1 cellular context compared by ENCODE assay signal in the genomic region with DNA sequence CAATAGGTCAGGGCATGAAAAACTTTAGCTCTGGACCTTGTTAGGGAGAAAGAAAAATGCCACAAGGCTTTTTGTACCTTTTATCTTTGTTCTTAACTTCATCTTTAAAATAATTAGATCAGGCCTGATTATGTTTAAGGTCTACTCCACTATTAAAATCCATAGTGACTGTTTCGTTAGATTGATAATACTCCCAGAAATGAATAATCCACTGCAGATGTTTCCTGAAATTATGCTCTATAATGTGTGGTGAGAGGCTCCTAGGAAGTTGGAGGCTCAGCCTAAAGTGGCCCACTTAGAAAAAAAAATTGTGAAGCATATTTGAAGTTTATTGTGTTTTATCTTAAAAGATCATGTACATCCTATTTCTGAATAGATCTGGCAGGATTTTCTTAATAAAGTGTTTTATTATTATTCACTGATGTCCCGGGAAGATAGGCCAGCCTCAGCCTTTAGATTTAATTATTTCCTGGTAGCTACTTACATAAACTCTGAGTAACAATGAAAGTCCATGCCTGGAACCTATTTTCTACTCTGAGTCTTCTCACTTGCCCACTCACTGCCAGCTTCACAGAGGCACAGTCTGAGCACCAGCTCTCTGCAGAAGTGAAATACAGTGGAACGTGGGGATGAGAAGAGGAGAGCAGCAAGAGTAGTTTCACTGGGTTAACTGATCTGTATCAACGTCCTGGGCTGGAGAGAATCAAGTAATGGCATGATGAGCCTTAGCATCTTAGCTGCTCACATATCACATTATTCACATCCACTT.
TF ChIP-seq lines count a peak whose summit lies in the region.

No MANE protein-coding gene starts in this region.

TF ChIP-seq in GM12878, 131 proteins besides CTCF, POLR2A, EP300 and RAD21 (continued from another document):
- TF ChIP-seq, protein P1, sequence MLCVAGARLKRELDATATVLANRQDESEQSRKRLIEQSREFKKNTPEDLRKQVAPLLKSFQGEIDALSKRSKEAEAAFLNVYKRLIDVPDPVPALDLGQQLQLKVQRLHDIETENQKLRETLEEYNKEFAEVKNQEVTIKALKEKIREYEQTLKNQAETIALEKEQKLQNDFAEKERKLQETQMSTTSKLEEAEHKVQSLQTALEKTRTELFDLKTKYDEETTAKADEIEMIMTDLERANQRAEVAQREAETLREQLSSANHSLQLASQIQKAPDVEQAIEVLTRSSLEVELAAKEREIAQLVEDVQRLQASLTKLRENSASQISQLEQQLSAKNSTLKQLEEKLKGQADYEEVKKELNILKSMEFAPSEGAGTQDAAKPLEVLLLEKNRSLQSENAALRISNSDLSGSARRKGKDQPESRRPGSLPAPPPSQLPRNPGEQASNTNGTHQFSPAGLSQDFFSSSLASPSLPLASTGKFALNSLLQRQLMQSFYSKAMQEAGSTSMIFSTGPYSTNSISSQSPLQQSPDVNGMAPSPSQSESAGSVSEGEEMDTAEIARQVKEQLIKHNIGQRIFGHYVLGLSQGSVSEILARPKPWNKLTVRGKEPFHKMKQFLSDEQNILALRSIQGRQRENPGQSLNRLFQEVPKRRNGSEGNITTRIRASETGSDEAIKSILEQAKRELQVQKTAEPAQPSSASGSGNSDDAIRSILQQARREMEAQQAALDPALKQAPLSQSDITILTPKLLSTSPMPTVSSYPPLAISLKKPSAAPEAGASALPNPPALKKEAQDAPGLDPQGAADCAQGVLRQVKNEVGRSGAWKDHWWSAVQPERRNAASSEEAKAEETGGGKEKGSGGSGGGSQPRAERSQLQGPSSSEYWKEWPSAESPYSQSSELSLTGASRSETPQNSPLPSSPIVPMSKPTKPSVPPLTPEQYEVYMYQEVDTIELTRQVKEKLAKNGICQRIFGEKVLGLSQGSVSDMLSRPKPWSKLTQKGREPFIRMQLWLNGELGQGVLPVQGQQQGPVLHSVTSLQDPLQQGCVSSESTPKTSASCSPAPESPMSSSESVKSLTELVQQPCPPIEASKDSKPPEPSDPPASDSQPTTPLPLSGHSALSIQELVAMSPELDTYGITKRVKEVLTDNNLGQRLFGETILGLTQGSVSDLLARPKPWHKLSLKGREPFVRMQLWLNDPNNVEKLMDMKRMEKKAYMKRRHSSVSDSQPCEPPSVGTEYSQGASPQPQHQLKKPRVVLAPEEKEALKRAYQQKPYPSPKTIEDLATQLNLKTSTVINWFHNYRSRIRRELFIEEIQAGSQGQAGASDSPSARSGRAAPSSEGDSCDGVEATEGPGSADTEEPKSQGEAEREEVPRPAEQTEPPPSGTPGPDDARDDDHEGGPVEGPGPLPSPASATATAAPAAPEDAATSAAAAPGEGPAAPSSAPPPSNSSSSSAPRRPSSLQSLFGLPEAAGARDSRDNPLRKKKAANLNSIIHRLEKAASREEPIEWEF (IDR thresholded peaks at IDR 0.05; ENCODE audit: insufficient replicate concordance, low read depth, low read length), result no peak
- TF ChIP-seq MTA2 (IDR thresholded peaks at IDR 0.05; ENCODE audit: low read depth), result peak; percentile 41; the same call in 1 of the 2 replicates
- no peak for TF ChIP-seq RAD51 (IDR thresholded peaks at IDR 0.05)
- no peak for TF ChIP-seq MEF2B (IDR thresholded peaks at IDR 0.05; ENCODE audit: partially characterized antibody, poor library complexity, severe bottlenecking)
- TF ChIP-seq FOS (IDR thresholded peaks at IDR 0.05; ENCODE audit: borderline replicate concordance, extremely low read depth, insufficient read length), result no peak
- peak; percentile 32 to 57; a peak in 2 of 4 replicates for TF ChIP-seq IKZF2 (IDR thresholded peaks at IDR 0.05)
- TF ChIP-seq, protein P2, sequence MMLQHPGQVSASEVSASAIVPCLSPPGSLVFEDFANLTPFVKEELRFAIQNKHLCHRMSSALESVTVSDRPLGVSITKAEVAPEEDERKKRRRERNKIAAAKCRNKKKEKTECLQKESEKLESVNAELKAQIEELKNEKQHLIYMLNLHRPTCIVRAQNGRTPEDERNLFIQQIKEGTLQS (IDR thresholded peaks at IDR 0.05; ENCODE audit: borderline replicate concordance, extremely low read depth, low read depth, low read length), result no peak
- TF ChIP-seq, protein P3, sequence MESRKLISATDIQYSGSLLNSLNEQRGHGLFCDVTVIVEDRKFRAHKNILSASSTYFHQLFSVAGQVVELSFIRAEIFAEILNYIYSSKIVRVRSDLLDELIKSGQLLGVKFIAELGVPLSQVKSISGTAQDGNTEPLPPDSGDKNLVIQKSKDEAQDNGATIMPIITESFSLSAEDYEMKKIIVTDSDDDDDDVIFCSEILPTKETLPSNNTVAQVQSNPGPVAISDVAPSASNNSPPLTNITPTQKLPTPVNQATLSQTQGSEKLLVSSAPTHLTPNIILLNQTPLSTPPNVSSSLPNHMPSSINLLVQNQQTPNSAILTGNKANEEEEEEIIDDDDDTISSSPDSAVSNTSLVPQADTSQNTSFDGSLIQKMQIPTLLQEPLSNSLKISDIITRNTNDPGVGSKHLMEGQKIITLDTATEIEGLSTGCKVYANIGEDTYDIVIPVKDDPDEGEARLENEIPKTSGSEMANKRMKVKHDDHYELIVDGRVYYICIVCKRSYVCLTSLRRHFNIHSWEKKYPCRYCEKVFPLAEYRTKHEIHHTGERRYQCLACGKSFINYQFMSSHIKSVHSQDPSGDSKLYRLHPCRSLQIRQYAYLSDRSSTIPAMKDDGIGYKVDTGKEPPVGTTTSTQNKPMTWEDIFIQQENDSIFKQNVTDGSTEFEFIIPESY (IDR thresholded peaks at IDR 0.05), result no peak
- no peak for TF ChIP-seq SUZ12 (IDR thresholded peaks at IDR 0.05; ENCODE audit: unreplicated experiment)
- TF ChIP-seq ZSCAN29 (IDR thresholded peaks at IDR 0.05), result no peak
- no peak for TF ChIP-seq CREB1 (IDR thresholded peaks at IDR 0.05; ENCODE audit: low read depth)
- TF ChIP-seq MYB (IDR thresholded peaks at IDR 0.05; ENCODE audit: borderline replicate concordance, low read depth, low read length), result no peak
- no peak for TF ChIP-seq ATF7 (IDR thresholded peaks at IDR 0.05; ENCODE audit: low read depth)
- TF ChIP-seq CBFB (IDR thresholded peaks at IDR 0.05; ENCODE audit: low read depth), result no peak
- TF ChIP-seq CBX3 (IDR thresholded peaks at IDR 0.05; ENCODE audit: borderline replicate concordance, low read depth), result no peak
- TF ChIP-seq, protein P4, sequence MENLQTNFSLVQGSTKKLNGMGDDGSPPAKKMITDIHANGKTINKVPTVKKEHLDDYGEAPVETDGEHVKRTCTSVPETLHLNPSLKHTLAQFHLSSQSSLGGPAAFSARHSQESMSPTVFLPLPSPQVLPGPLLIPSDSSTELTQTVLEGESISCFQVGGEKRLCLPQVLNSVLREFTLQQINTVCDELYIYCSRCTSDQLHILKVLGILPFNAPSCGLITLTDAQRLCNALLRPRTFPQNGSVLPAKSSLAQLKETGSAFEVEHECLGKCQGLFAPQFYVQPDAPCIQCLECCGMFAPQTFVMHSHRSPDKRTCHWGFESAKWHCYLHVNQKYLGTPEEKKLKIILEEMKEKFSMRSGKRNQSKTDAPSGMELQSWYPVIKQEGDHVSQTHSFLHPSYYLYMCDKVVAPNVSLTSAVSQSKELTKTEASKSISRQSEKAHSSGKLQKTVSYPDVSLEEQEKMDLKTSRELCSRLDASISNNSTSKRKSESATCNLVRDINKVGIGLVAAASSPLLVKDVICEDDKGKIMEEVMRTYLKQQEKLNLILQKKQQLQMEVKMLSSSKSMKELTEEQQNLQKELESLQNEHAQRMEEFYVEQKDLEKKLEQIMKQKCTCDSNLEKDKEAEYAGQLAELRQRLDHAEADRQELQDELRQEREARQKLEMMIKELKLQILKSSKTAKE (IDR thresholded peaks at IDR 0.05; ENCODE audit: low read depth, poor library complexity, severe bottlenecking), result no peak
- TF ChIP-seq, protein P5, sequence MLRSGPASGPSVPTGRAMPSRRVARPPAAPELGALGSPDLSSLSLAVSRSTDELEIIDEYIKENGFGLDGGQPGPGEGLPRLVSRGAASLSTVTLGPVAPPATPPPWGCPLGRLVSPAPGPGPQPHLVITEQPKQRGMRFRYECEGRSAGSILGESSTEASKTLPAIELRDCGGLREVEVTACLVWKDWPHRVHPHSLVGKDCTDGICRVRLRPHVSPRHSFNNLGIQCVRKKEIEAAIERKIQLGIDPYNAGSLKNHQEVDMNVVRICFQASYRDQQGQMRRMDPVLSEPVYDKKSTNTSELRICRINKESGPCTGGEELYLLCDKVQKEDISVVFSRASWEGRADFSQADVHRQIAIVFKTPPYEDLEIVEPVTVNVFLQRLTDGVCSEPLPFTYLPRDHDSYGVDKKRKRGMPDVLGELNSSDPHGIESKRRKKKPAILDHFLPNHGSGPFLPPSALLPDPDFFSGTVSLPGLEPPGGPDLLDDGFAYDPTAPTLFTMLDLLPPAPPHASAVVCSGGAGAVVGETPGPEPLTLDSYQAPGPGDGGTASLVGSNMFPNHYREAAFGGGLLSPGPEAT (IDR thresholded peaks at IDR 0.05; ENCODE audit: low read depth), result no peak
- TF ChIP-seq POLR2AphosphoS5 (IDR thresholded peaks at IDR 0.05; ENCODE audit: low read length), result no peak
- TF ChIP-seq, protein P6, sequence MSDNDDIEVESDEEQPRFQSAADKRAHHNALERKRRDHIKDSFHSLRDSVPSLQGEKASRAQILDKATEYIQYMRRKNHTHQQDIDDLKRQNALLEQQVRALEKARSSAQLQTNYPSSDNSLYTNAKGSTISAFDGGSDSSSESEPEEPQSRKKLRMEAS (IDR thresholded peaks at IDR 0.05; ENCODE audit: low read depth, low read length), result no peak
- TF ChIP-seq, protein P7, sequence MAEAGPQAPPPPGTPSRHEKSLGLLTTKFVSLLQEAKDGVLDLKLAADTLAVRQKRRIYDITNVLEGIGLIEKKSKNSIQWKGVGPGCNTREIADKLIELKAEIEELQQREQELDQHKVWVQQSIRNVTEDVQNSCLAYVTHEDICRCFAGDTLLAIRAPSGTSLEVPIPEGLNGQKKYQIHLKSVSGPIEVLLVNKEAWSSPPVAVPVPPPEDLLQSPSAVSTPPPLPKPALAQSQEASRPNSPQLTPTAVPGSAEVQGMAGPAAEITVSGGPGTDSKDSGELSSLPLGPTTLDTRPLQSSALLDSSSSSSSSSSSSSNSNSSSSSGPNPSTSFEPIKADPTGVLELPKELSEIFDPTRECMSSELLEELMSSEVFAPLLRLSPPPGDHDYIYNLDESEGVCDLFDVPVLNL (IDR thresholded peaks at IDR 0.05; ENCODE audit: low read depth, low read length), result no peak
- TF ChIP-seq JUND (IDR thresholded peaks at IDR 0.05; ENCODE audit: low read depth, low read length), result no peak
- TF ChIP-seq FOXM1 (IDR thresholded peaks at IDR 0.05; ENCODE audit: low read depth, low read length), result no peak
- peak; percentile 38; the same call in 1 of the 2 replicates for TF ChIP-seq JUNB (IDR thresholded peaks at IDR 0.05)
- no peak for TF ChIP-seq NFYA (IDR thresholded peaks at IDR 0.05; ENCODE audit: borderline replicate concordance, low read depth, low read length)
- no peak for TF ChIP-seq TBL1XR1 (IDR thresholded peaks at IDR 0.05; ENCODE audit: low read depth, low read length)
- TF ChIP-seq, protein P8, sequence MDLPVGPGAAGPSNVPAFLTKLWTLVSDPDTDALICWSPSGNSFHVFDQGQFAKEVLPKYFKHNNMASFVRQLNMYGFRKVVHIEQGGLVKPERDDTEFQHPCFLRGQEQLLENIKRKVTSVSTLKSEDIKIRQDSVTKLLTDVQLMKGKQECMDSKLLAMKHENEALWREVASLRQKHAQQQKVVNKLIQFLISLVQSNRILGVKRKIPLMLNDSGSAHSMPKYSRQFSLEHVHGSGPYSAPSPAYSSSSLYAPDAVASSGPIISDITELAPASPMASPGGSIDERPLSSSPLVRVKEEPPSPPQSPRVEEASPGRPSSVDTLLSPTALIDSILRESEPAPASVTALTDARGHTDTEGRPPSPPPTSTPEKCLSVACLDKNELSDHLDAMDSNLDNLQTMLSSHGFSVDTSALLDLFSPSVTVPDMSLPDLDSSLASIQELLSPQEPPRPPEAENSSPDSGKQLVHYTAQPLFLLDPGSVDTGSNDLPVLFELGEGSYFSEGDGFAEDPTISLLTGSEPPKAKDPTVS (IDR thresholded peaks at IDR 0.05; ENCODE audit: low read depth, low read length), result no peak
- TF ChIP-seq SP1 (IDR thresholded peaks at IDR 0.05; ENCODE audit: low read depth, low read length), result no peak
- TF ChIP-seq ZNF217 (IDR thresholded peaks at IDR 0.05), result no peak
- TF ChIP-seq SRF (IDR thresholded peaks at IDR 0.05; ENCODE audit: low read depth in 2 of 2, low read length in 2 of 2), result no peak
- TF ChIP-seq NFIC (IDR thresholded peaks at IDR 0.05; ENCODE audit: low read depth, low read length), result no peak
- TF ChIP-seq EGR1 (IDR thresholded peaks at IDR 0.05; ENCODE audit: borderline replicate concordance in 1 of 2, low read depth in 2 of 2, low read length in 2 of 2), result no peak
- TF ChIP-seq, protein P9, sequence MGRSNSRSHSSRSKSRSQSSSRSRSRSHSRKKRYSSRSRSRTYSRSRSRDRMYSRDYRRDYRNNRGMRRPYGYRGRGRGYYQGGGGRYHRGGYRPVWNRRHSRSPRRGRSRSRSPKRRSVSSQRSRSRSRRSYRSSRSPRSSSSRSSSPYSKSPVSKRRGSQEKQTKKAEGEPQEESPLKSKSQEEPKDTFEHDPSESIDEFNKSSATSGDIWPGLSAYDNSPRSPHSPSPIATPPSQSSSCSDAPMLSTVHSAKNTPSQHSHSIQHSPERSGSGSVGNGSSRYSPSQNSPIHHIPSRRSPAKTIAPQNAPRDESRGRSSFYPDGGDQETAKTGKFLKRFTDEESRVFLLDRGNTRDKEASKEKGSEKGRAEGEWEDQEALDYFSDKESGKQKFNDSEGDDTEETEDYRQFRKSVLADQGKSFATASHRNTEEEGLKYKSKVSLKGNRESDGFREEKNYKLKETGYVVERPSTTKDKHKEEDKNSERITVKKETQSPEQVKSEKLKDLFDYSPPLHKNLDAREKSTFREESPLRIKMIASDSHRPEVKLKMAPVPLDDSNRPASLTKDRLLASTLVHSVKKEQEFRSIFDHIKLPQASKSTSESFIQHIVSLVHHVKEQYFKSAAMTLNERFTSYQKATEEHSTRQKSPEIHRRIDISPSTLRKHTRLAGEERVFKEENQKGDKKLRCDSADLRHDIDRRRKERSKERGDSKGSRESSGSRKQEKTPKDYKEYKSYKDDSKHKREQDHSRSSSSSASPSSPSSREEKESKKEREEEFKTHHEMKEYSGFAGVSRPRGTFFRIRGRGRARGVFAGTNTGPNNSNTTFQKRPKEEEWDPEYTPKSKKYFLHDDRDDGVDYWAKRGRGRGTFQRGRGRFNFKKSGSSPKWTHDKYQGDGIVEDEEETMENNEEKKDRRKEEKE (IDR thresholded peaks at IDR 0.05), result no peak
- peak; percentile 62; the same call in 1 of the 2 replicates for TF ChIP-seq DPF2 (IDR thresholded peaks at IDR 0.05)
- peak; percentile 62; the same call in 1 of the 2 replicates for TF ChIP-seq IKZF1 (conservative IDR thresholded peaks at IDR 0.05)
- no peak for TF ChIP-seq ZNF207 (IDR thresholded peaks at IDR 0.05; ENCODE audit: borderline replicate concordance)
- no peak for TF ChIP-seq ZZZ3 (IDR thresholded peaks at IDR 0.05; ENCODE audit: control insufficient read depth, insufficient read length, low read depth)
- TF ChIP-seq CBX5 (IDR thresholded peaks at IDR 0.05; ENCODE audit: low read depth), result no peak
